8 cellular contexts compared by ENCODE assay signal in the genomic region with DNA sequence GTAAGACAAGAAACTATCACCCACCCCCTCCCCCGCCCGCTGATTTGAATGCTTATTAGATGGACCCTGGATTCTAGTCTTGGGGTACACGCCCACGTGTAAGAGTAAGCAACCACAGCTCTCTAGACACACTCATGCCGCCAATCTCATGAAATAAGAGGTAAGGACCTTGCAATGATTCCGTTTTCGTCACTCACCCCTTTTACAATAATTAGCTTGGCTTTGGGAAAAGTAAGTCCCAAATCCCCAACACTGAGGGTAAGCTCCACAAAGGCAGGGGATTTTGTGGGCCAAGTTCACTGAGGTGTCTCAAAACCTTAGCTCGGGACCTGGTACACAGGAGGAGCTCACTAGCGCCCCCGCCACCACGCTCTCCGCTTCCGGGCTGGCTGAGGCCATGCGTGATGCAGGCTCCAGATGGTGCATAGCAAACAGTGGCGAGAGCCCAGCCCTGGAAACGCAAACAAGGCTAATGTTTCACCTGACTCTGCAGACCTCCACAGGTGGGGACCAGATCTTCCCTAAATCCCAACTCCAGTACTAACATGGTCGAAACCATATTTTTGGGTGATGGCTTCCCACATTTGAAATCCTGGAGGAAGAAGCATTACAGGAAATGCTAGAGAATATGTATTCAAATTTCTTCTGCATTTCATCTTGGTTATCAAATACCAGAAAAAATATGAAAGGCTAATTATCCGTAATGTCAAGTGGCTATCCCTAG. TPM values are rescaled to one million over a fixed set of nuclear protein-coding genes. Genes with fewer than 3 reads are reported as not detected.
DNase-seq lines count a peak whose midpoint lies in the region; ATAC-seq and TF ChIP-seq lines count a peak whose summit lies in the region.

No MANE protein-coding gene starts in this region.

- peak overlapping the region; percentile 33 for H3K27ac ChIP-seq in GM23248
- H3K27ac ChIP-seq in foreskin keratinocyte, result no peak overlapping the region
- H3K27ac ChIP-seq in neuronal stem cell (replicated peaks; ENCODE audit: low read length), result no peak overlapping the region

- H3K4me2 ChIP-seq in GM23248 (ENCODE audit: unreplicated experiment), result peak overlapping the region; percentile 87
- peak overlapping the region; percentile 70 for H3K4me2 ChIP-seq in neuronal stem cell (ENCODE audit: insufficient read depth, low read length, poor library complexity, severe bottlenecking)

- no peaks in the 10 kb centered on the region for H3K27me3 ChIP-seq in GM23248 (replicated peaks; ENCODE audit: insufficient read depth)
- H3K27me3 ChIP-seq in foreskin keratinocyte, result no peaks in the 10 kb centered on the region
- H3K27me3 ChIP-seq in neuronal stem cell (ENCODE audit: control insufficient read depth in 3 of 3, insufficient read depth in 3 of 3, low read depth in 1 of 3, low read length in 3 of 3), result peaks cover 3 to 35% (median 18%) of the 10 kb centered on the region in 3 experiments

- H3K4me3 ChIP-seq in GM23248, result peak overlapping the region; percentile 72
- H3K4me3 ChIP-seq in neuronal stem cell (ENCODE audit: low read length in 2 of 2), result peak overlapping the region; percentile 40 to 81

- peak overlapping the region; percentile 65 for H3K9ac ChIP-seq in GM23248
- H3K9ac ChIP-seq in neuronal stem cell (ENCODE audit: low read depth, low read length, poor library complexity), result no peak overlapping the region

- H3K4me1 ChIP-seq in GM23248 (ENCODE audit: insufficient read depth), result peaks cover 14% of the 10 kb centered on the region
- peaks cover 8% of the 10 kb centered on the region for H3K4me1 ChIP-seq in foreskin keratinocyte
- no peaks in the 10 kb centered on the region for H3K4me1 ChIP-seq in neuronal stem cell (ENCODE audit: control insufficient read depth in 2 of 2, insufficient read depth in 1 of 2, low read depth in 1 of 2, low read length in 2 of 2)

- no peaks in the 10 kb centered on the region for H3K79me1 ChIP-seq in neuronal stem cell (ENCODE audit: low read depth, low read length)

- peak; percentile 87 for ATAC-seq in foreskin keratinocyte

- H2AFZ ChIP-seq in GM23248 (peak overlapping the region; percentile 90), neuronal stem cell (ENCODE audit: low read length) (peak overlapping the region; percentile 85)

- H2BK15ac ChIP-seq in neuronal stem cell (ENCODE audit: low read length), result no peak overlapping the region

- no peak overlapping the region for H4K8ac ChIP-seq in neuronal stem cell (ENCODE audit: low read depth, low read length)

- 1% methylated on average over 18 of the region's 18 CpGs for WGBS in GM23248 (ENCODE audit: low coverage in 1 of 2, low lambda C conversion rate in 2 of 2, missing lambda C conversion rate in 2 of 2), 2 experiments
- WGBS in neuronal stem cell (ENCODE audit: extremely low coverage in 2 of 2, insufficient read length in 2 of 2, insufficient replicate concordance in 1 of 2), 2 donors, result no CpG with 5 or more reads among the region's 18 CpGs

- no peaks in the 10 kb centered on the region for H4K20me1 ChIP-seq in GM23248 (ENCODE audit: insufficient read depth)

- peaks cover 2% of the 10 kb centered on the region; the same call in 1 of the 2 replicates for H3F3A ChIP-seq in GM23248 (ENCODE audit: insufficient read depth)

- H2BK12ac ChIP-seq in neuronal stem cell (ENCODE audit: low read length), result no peak overlapping the region

- H3K36me3 ChIP-seq in GM23248 (ENCODE audit: low read depth), result no peaks in the 10 kb centered on the region
- H3K36me3 ChIP-seq in neuronal stem cell (replicated peaks in 1 of 2; ENCODE audit: control insufficient read depth in 2 of 2, insufficient read depth in 2 of 2, low read length in 2 of 2), result no peaks in the 10 kb centered on the region

- H3K9me2 ChIP-seq in GM23248 (ENCODE audit: insufficient read depth), result no peaks in the 10 kb centered on the region

- no peak overlapping the region for H2BK5ac ChIP-seq in neuronal stem cell (ENCODE audit: low read length)

- H3K9me3 ChIP-seq in GM23248 (ENCODE audit: low read depth) (no peaks in the 10 kb centered on the region), neuronal stem cell (replicated peaks in 1 of 2; ENCODE audit: control insufficient read depth in 2 of 2, insufficient read depth in 1 of 2, low read depth in 1 of 2, low read length in 2 of 2) (no peaks in the 10 kb centered on the region)

- no peak overlapping the region for H3K18ac ChIP-seq in neuronal stem cell (ENCODE audit: low read length)

- H3K79me2 ChIP-seq in GM23248 (ENCODE audit: insufficient read depth), result no peaks in the 10 kb centered on the region

- H2BK120ac ChIP-seq in neuronal stem cell (ENCODE audit: low read depth, low read length), result no peak overlapping the region

- no peak overlapping the region for H3K4ac ChIP-seq in neuronal stem cell (ENCODE audit: low read length)

- TF ChIP-seq CTCF in foreskin keratinocyte (conservative IDR thresholded peaks at IDR 0.05), result peak; percentile 84

- DNase-seq in EH (ENCODE audit: low read depth) (peak; percentile 78), GM23248 (peak; percentile 89), Kasumi-1 (lab: John Stamatoyannopoulos, UW) (peak; percentile 87 to 88), RPMI8226 (peak; percentile 92), foreskin keratinocyte (peak; percentile 53 to 77), neuronal stem cell (ENCODE audit: low spot score) (peak; percentile 46), stromal cell of bone marrow (ENCODE audit: low read depth) (peak; percentile 43)
- peak; percentile 95 for DNase-seq in activated effector memory CD4-positive, alpha-beta T cell treated with anti-CD3 and anti-CD28 coated beads, Interleukin-2, amount 50 U/mL, for 16 hours

- no peak overlapping the region for H4K91ac ChIP-seq in neuronal stem cell (ENCODE audit: low read depth, low read length, poor library complexity)

- H3K23ac ChIP-seq in neuronal stem cell (ENCODE audit: low read depth, low read length, poor library complexity), result no peak overlapping the region

- H3K14ac ChIP-seq in neuronal stem cell (ENCODE audit: low read length), result no peak overlapping the region

- no peak overlapping the region for H2AK5ac ChIP-seq in neuronal stem cell (ENCODE audit: low read depth, low read length)

- in situ Hi-C loops in GM23248 (cut with MboI), result no loop called here

RNA-seq across cellular contexts. Expression of gene PLAC8, which starts 4.1 kb away (rescaled TPM):
- not detected in 2 replicates for total RNA-seq in GM23248 (2014; rRNA removed; shearing (Covaris generic))
- polyA plus RNA-seq in GM23248 (2016; fragmentation: Nextera tagmentation; extraction: Ambion mirVana), result 0.40 and 0.79 TPM in 2 replicates
- 1.6 and 1.8 TPM in 2 replicates for total RNA-seq in foreskin keratinocyte
- 1.2 and 1.7 TPM in 2 replicates for polyA plus RNA-seq in foreskin keratinocyte
- polyA plus RNA-seq in neuronal stem cell (2013, experiment 1 of 2), result 0.10 TPM
- polyA plus RNA-seq in neuronal stem cell (2013, experiment 2 of 2), result 0.19 TPM

Comparison
In these comparisons a context has a peak if more than half of its experiments do, and no peak if none do; other contexts are left out.
1. DNase-seq: peak in every context shown above with its lines; median percentile 95 in activated effector memory CD4-positive, alpha-beta T cell treated with anti-CD3 and anti-CD28 coated beads, Interleukin-2, amount 50 U/mL, for 16 hours; 92 in RPMI8226; 89 in GM23248; 88 in Kasumi-1; 78 in EH; 65 in foreskin keratinocyte; 46 in neuronal stem cell; 43 in stromal cell of bone marrow.